Comparison of ENCODE assay signal across 11 cellular contexts in the genomic region with DNA sequence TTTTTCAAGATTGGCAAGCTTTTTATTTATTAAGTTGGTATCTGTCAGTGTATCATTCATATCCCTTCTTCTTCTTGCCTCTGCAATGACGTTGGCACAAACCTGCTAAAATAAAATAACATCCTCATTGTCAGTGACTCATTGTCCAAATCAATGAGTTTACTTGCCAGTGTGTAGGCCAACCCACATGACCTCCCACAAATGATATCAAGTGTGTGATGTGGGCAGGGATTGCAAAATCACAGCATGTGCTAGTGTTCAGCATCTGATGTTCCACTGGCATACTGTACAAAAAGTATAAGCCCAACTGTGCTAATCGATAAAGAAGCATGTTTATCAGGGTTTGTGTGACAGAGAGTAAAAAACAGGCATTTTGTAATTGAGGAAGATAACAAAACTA. TPM values are rescaled to one million over a fixed set of nuclear protein-coding genes. Genes with fewer than 3 reads are reported as not detected.
DNase-seq lines count a peak whose midpoint lies in the region; ATAC-seq, FAIRE-seq and TF ChIP-seq lines count a peak whose summit lies in the region.
"Had no signal": no experiment of that assay in that cellular context is flagged by ENCODE, and none has a peak within 500 bp of the region (broad histone marks: within the 10 kb centered on the region; RNA-seq: fewer than 3 reads in every experiment).

No MANE protein-coding gene starts in this region.

- FAIRE-seq in small intestine (lab: Jason Lieb, UNC) = no peak

- H3K4me3 ChIP-seq in PC-9 (no peak overlapping the region), fibroblast of pulmonary artery (replicated peaks; ENCODE audit: low read depth, low read length) (no peak overlapping the region), small intestine (ENCODE audit: low read depth in 1 of 2, low read length in 2 of 2) (no peak overlapping the region)

- H3K4me2 ChIP-seq in PC-9 = peak overlapping the region; percentile 38

- H4K20me1 ChIP-seq in PC-9 (ENCODE audit: insufficient read depth) = no peaks in the 10 kb centered on the region

- no TSS peak for BruUV-seq in PC-9 (replicated peaks; lab: Mats Ljungman, UMichigan)

- no peaks in the 10 kb centered on the region for H3K27me3 Mint-ChIP-seq in activated CD8-positive, alpha-beta T cell treated with anti-CD3 and anti-CD28 coated beads for 36 hours
- H3K27me3 Mint-ChIP-seq in activated CD8-positive, alpha-beta T cell treated with anti-CD3 and anti-CD28 coated beads, Interleukin-2, amount 10 ng/mL, durations not matched to agents 7 days and 5 days (ENCODE audit: low read depth) = peaks cover 3% of the 10 kb centered on the region

- no peak for TF ChIP-seq CTCF in activated CD8-positive, alpha-beta T cell treated with anti-CD3 and anti-CD28 coated beads for 36 hours (IDR thresholded peaks at IDR 0.05)
- TF ChIP-seq CTCF in PC-9 (conservative IDR thresholded peaks at IDR 0.05) = no peak
- no peak for TF ChIP-seq CTCF in fibroblast of pulmonary artery (IDR thresholded peaks at IDR 0.05; ENCODE audit: low read length, missing control alignments)

- no peaks in the 10 kb centered on the region for H3K9me3 ChIP-seq in PC-9 (ENCODE audit: insufficient read depth, low read depth)
- no peaks in the 10 kb centered on the region for H3K9me3 ChIP-seq in small intestine (ENCODE audit: control insufficient read depth, low read depth)
- H3K9me3 ChIP-seq: neutrophil had no signal

- CTCF ChIA-PET in activated CD8-positive, alpha-beta T cell treated with anti-CD3 and anti-CD28 coated beads for 36 hours (lab: Charles Lee) = no interaction called here
- CTCF ChIA-PET in activated CD8-positive, alpha-beta T cell treated with anti-CD3 and anti-CD28 coated beads, Interleukin-2, amount 10 ng/mL, durations not matched to agents 7 days and 5 days (lab: Charles Lee) = no interaction called here
- CTCF ChIA-PET in PC-9 (lab: Charles Lee) = no interaction called here

- ATAC-seq in activated CD8-positive, alpha-beta T cell treated with anti-CD3 and anti-CD28 coated beads for 36 hours = peak; percentile 58
- no peak for ATAC-seq in activated CD8-positive, alpha-beta T cell treated with anti-CD3 and anti-CD28 coated beads, Interleukin-2, amount 10 ng/mL, durations not matched to agents 7 days and 5 days
- no peak for ATAC-seq in HG02840 (IDR thresholded peaks at IDR 0.05; ENCODE audit: low FRiP score, unreplicated experiment)

- POLR2A ChIA-PET in activated CD8-positive, alpha-beta T cell treated with anti-CD3 and anti-CD28 coated beads for 36 hours (lab: Charles Lee) = no interaction called here
- POLR2A ChIA-PET in activated CD8-positive, alpha-beta T cell treated with anti-CD3 and anti-CD28 coated beads, Interleukin-2, amount 10 ng/mL, durations not matched to agents 7 days and 5 days (lab: Charles Lee) = no interaction called here
- POLR2A ChIA-PET in PC-9 (lab: Charles Lee; ENCODE audit: unreplicated experiment) = no interaction called here

- no peaks in the 10 kb centered on the region for H3K36me3 Mint-ChIP-seq in activated CD8-positive, alpha-beta T cell treated with anti-CD3 and anti-CD28 coated beads for 36 hours (ENCODE audit: low read depth)
- H3K36me3 Mint-ChIP-seq in activated CD8-positive, alpha-beta T cell treated with anti-CD3 and anti-CD28 coated beads, Interleukin-2, amount 10 ng/mL, durations not matched to agents 7 days and 5 days (ENCODE audit: low read depth) = no peaks in the 10 kb centered on the region

- H3K9me2 ChIP-seq in PC-9 (ENCODE audit: insufficient read depth) = no peaks in the 10 kb centered on the region

- no peaks in the 10 kb centered on the region for H3K9me3 Mint-ChIP-seq in activated CD8-positive, alpha-beta T cell treated with anti-CD3 and anti-CD28 coated beads for 36 hours
- no peaks in the 10 kb centered on the region for H3K9me3 Mint-ChIP-seq in activated CD8-positive, alpha-beta T cell treated with anti-CD3 and anti-CD28 coated beads, Interleukin-2, amount 10 ng/mL, durations not matched to agents 7 days and 5 days (ENCODE audit: insufficient read depth)

- no peak overlapping the region for H3K27ac Mint-ChIP-seq in activated CD8-positive, alpha-beta T cell treated with anti-CD3 and anti-CD28 coated beads for 36 hours
- H3K27ac Mint-ChIP-seq in activated CD8-positive, alpha-beta T cell treated with anti-CD3 and anti-CD28 coated beads, Interleukin-2, amount 10 ng/mL, durations not matched to agents 7 days and 5 days = no peak overlapping the region

- peak; percentile 43 for DNase-seq in activated CD8-positive, alpha-beta T cell treated with anti-CD3 and anti-CD28 coated beads for 36 hours
- DNase-seq in activated CD8-positive, alpha-beta T cell treated with anti-CD3 and anti-CD28 coated beads, Interleukin-2, amount 10 ng/mL, durations not matched to agents 7 days and 5 days = no peak
- peak in 1 of 2 experiments; percentile 91 for DNase-seq in PC-9
- peak; percentile 52 for DNase-seq in fibroblast of pulmonary artery (ENCODE audit: low read depth)
- peak; percentile 79 for DNase-seq in small intestine
- no peak for DNase-seq in NCI-H2171 (lab: John Stamatoyannopoulos, UW)
- no peak for DNase-seq in ureter (ENCODE audit: low spot score)
- DNase-seq: effector CD4-positive, alpha-beta T cell had no signal

- peaks cover 12% of the 10 kb centered on the region for H3K4me1 Mint-ChIP-seq in activated CD8-positive, alpha-beta T cell treated with anti-CD3 and anti-CD28 coated beads for 36 hours (ENCODE audit: low read depth)
- peaks cover 20% of the 10 kb centered on the region for H3K4me1 Mint-ChIP-seq in activated CD8-positive, alpha-beta T cell treated with anti-CD3 and anti-CD28 coated beads, Interleukin-2, amount 10 ng/mL, durations not matched to agents 7 days and 5 days (ENCODE audit: low read depth)

- intact Hi-C loops in activated CD8-positive, alpha-beta T cell treated with anti-CD3 and anti-CD28 coated beads for 36 hours (cut with micrococcal nuclease) = no loop called here
- intact Hi-C loops in PC-9 (cut with micrococcal nuclease; ENCODE audit: unreplicated experiment) = no loop called here

- H2AFZ ChIP-seq in PC-9 = no peak overlapping the region

- peaks cover 6% of the 10 kb centered on the region; the same call in 1 of the 2 replicates for H3F3A ChIP-seq in PC-9 (ENCODE audit: insufficient read depth, low read depth)

- H3K4me1 ChIP-seq in PC-9 (replicated peaks; ENCODE audit: insufficient read depth) (peaks cover 52% of the 10 kb centered on the region), small intestine (ENCODE audit: control insufficient read depth in 2 of 2, insufficient read depth in 1 of 2, low read depth in 1 of 2, low read length in 1 of 2) (no peaks in the 10 kb centered on the region)

- peaks cover 85% of the 10 kb centered on the region for H3K79me2 ChIP-seq in PC-9 (ENCODE audit: low read depth)

- no peak overlapping the region for H3K4me3 Mint-ChIP-seq in activated CD8-positive, alpha-beta T cell treated with anti-CD3 and anti-CD28 coated beads for 36 hours
- H3K4me3 Mint-ChIP-seq in activated CD8-positive, alpha-beta T cell treated with anti-CD3 and anti-CD28 coated beads, Interleukin-2, amount 10 ng/mL, durations not matched to agents 7 days and 5 days = no peak overlapping the region

- H3K27me3 ChIP-seq in PC-9 (ENCODE audit: insufficient read depth, low read depth) = no peaks in the 10 kb centered on the region
- H3K27me3 ChIP-seq in small intestine (ENCODE audit: control insufficient read depth in 2 of 2, insufficient read depth in 2 of 2, low read length in 2 of 2) = no peaks in the 10 kb centered on the region
- H3K27me3 ChIP-seq: neutrophil had no signal

- WGBS in small intestine, 3 donors = 25 to 43% (median 27%) methylated on average over 2 of the region's 2 CpGs

- H3K27ac ChIP-seq in PC-9 (peak overlapping the region; percentile 82), small intestine (ENCODE audit: low read depth in 1 of 2, low read length in 1 of 2) (no peak overlapping the region)
- H3K27ac ChIP-seq: C4-2B, neutrophil had no signal

- H3K36me3 ChIP-seq in PC-9 (ENCODE audit: low read depth) = 0 out of 2 replicates have a peak, but pooled peaks cover 5% of the 10 kb centered on the region
- H3K36me3 ChIP-seq in small intestine (ENCODE audit: control insufficient read depth in 2 of 2, insufficient read depth in 2 of 2, low read length in 2 of 2) = no peaks in the 10 kb centered on the region

RNA-seq across cellular contexts. Expression of a gene that starts 25.5 kb away (rescaled TPM):
- 1 to 10 TPM; 1.6 to 2.7 TPM for total RNA-seq in activated CD8-positive, alpha-beta T cell treated with anti-CD3 and anti-CD28 coated beads for 36 hours
- 1 to 10 TPM; 2.8 to 2.9 TPM for total RNA-seq in activated CD8-positive, alpha-beta T cell treated with anti-CD3 and anti-CD28 coated beads, Interleukin-2, amount 10 ng/mL, durations not matched to agents 7 days and 5 days
- total RNA-seq in PC-9 (2021) = 27.0 and 29.1 TPM in 2 replicates
- polyA plus RNA-seq in small intestine = 10 to 100 TPM; 17.0 to 22.4 (median 20.3) TPM
- total RNA-seq in ureter = 3.3 TPM

Comparison
In these comparisons a context has a peak if more than half of its experiments do, and no peak if none do; other contexts are left out.
1. DNase-seq: peak in activated CD8-positive, alpha-beta T cell treated with anti-CD3 and anti-CD28 coated beads for 36 hours (single experiment), fibroblast of pulmonary artery (single experiment) and small intestine (single experiment); none in activated CD8-positive, alpha-beta T cell treated with anti-CD3 and anti-CD28 coated beads, Interleukin-2, amount 10 ng/mL, durations not matched to agents 7 days and 5 days (single experiment), NCI-H2171 (single experiment) and ureter (single experiment).